Comparison of ENCODE assay signal across 13 cellular contexts in the genomic region with DNA sequence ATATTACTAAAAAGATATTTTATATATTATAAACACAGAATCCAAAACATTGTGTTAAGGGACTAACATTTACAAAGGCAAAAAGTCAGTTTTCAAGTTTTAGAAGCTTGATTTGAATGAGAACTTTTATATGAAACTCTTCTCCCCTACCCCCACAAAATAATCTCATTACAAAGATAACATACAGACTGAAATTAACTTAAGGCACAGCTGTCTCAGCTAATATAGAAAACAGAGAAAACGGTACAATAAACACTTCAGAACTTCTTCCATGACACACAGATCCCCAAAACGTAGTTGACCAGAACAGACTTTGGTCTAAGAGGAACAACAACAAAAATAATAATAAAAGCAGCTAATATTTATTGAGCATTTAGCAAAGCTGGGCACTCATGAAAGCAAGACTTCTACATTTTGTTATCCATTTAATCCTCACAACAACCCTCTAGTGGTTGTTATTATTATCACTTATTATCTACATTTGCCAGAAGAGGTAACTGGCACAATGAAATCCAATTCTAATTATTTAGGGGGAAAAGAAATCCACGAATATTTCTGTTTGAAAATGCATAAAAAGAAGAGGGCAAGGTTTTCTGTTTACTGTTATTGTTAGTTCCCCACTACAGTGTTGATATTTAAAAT.
DNase-seq lines count a peak whose midpoint lies in the region; ATAC-seq and TF ChIP-seq lines count a peak whose summit lies in the region.
"Had no signal": no experiment of that assay in that cellular context is flagged by ENCODE, and none has a peak within 500 bp of the region (broad histone marks: within the 10 kb centered on the region; RNA-seq: fewer than 3 reads in every experiment).

No MANE protein-coding gene starts in this region.

- TF ChIP-seq CTCF in RWPE1 (conservative IDR thresholded peaks at IDR 0.05; ENCODE audit: low read depth) (peak; percentile 30), fibroblast of the aortic adventitia (IDR thresholded peaks at IDR 0.05; ENCODE audit: insufficient read depth, low read length) (peak; percentile 39)

- DNase-seq in AG08395 (ENCODE audit: low spot score) (peak; percentile 5), GM03348 (ENCODE audit: low spot score) (peak; percentile 16), RWPE1 (ENCODE audit: low spot score) (no peak), fibroblast of the aortic adventitia (ENCODE audit: low read depth) (peak; percentile 19), DMS153 (lab: John Stamatoyannopoulos, UW) (no peak), hippocampal formation (lab: John Stamatoyannopoulos, UW) (no peak)
- DNase-seq: activated CD4-positive, CD25-positive, alpha-beta regulatory T cell treated with anti-CD3 and anti-CD28 coated beads, Interleukin-2, amount 50 U/mL, for 72 hours; activated gamma-delta T cell treated with Interleukin-2 at 50 U/mL for 16 hours; kidney; NCI-H1105; substantia nigra had no signal

- CTCF ChIA-PET in RWPE1 (lab: Yijun Ruan, JAX), result interaction anchor here (0.6 to 1.2 kb wide), 4 partner anchors 23 to 720 kb away, joined by 3 to 6 read pairs (median 4); no protein-coding TSS in a partner anchor

- no peak overlapping the region for H3K27ac ChIP-seq in RWPE1

- POLR2A ChIA-PET in RWPE1 (lab: Yijun Ruan, JAX; ENCODE audit: low non-redundant PET), result no interaction called here

- no peak for ATAC-seq in GM21367 (IDR thresholded peaks at IDR 0.05; ENCODE audit: unreplicated experiment)
- no peak for ATAC-seq in HG02973 (IDR thresholded peaks at IDR 0.05; ENCODE audit: unreplicated experiment)

- no peak overlapping the region for H3K4me3 ChIP-seq in fibroblast of the aortic adventitia (ENCODE audit: low read depth, low read length)

Comparison
In these comparisons a context has a peak if more than half of its experiments do, and no peak if none do; other contexts are left out.
1. DNase-seq: peak in AG08395 (single experiment), GM03348 (single experiment) and fibroblast of the aortic adventitia (single experiment); none in RWPE1 (single experiment), DMS153 (single experiment) and hippocampal formation (0 of 2).